ENCODE assay signal across 12 cellular contexts in the genomic region with DNA sequence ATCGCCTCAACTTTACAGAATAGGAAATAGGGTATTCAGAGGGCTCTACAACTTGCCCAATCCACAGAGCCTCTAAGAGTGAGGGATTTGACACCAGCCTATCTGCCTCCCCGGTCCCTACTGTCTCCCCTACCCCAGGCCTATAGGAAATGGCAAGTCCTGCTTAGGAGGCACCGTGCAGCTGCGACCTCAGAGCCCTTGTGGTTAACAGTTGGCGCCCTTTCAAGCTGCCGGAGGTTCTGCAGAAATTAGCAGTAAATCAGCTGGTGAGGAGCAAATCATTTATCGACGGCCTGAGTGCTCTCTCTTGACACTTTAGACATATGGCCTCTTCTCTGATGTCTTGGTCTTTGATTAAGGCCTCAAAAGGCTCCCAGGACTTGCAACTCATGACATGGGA.
DNase-seq lines count a peak whose midpoint lies in the region; ATAC-seq and TF ChIP-seq lines count a peak whose summit lies in the region.
"Had no signal": no experiment of that assay in that cellular context is flagged by ENCODE, and none has a peak within 500 bp of the region (broad histone marks: within the 10 kb centered on the region; RNA-seq: fewer than 3 reads in every experiment).

No MANE protein-coding gene starts in this region.

- H3K9me3 ChIP-seq in naive thymus-derived CD4-positive, alpha-beta T cell (ENCODE audit: control insufficient read depth in 2 of 3, low read length in 3 of 3): no peaks in the 10 kb centered on the region
- H3K9me3 ChIP-seq in body of pancreas: no peaks in the 10 kb centered on the region
- H3K9me3 ChIP-seq: HAP-1 had no signal

- no peaks in the 10 kb centered on the region for H3K27me3 ChIP-seq in naive thymus-derived CD4-positive, alpha-beta T cell (ENCODE audit: control insufficient read depth in 2 of 2, insufficient read depth in 2 of 2, low read length in 2 of 2)
- no peaks in the 10 kb centered on the region for H3K27me3 ChIP-seq in body of pancreas

- H3K27ac ChIP-seq in naive thymus-derived CD4-positive, alpha-beta T cell (ENCODE audit: low read depth, low read length): no peak overlapping the region
- no peak overlapping the region for H3K27ac ChIP-seq in body of pancreas
- H3K27ac ChIP-seq: epithelial cell of prostate had no signal

- ATAC-seq in naive thymus-derived CD4-positive, alpha-beta T cell: peak; percentile 56
- ATAC-seq in body of pancreas: no peak

- no peak overlapping the region for H3K4me3 Mint-ChIP-seq in activated CD4-positive, alpha-beta memory T cell treated with anti-CD3 and anti-CD28 coated beads, Interleukin-2, amount 10 ng/mL, durations not matched to agents 7 days and 5 days
- peak overlapping the region in 8 of 10 donors; percentile 21 to 61 (median 43) for H3K4me3 Mint-ChIP-seq in naive thymus-derived CD4-positive, alpha-beta T cell

- no peak overlapping the region for H3K4me3 ChIP-seq in naive thymus-derived CD4-positive, alpha-beta T cell (ENCODE audit: low read length)
- no peak overlapping the region for H3K4me3 ChIP-seq in body of pancreas
- H3K4me3 ChIP-seq: HAP-1 had no signal

- WGBS in body of pancreas, 2 donors: 46 to 60% methylated on average over 8 of the region's 8 CpGs

- no peak for TF ChIP-seq CTCF in body of pancreas (IDR thresholded peaks at IDR 0.05)

- intact Hi-C loops in naive thymus-derived CD4-positive, alpha-beta T cell (cut with micrococcal nuclease): loop anchor here (10.0 kb wide), 2 partner anchors 507 to 1137 kb away; no protein-coding TSS in a partner anchor
- intact Hi-C loops in body of pancreas (cut with DNase I): no loop called here

- H3K27ac Mint-ChIP-seq in activated CD4-positive, alpha-beta memory T cell treated with anti-CD3 and anti-CD28 coated beads, Interleukin-2, amount 10 ng/mL, durations not matched to agents 7 days and 5 days: no peak overlapping the region
- H3K27ac Mint-ChIP-seq in naive thymus-derived CD4-positive, alpha-beta T cell: peak overlapping the region in 3 of 9 donors; percentile 27 to 45 (median 29)

- DNase-seq in COLO668 (lab: John Stamatoyannopoulos, UW; ENCODE audit: unreplicated experiment) (peak; percentile 14), KG1 (lab: John Stamatoyannopoulos, UW) (peak; percentile 61), foreskin melanocyte (no peak), body of pancreas (no peak)
- peak; percentile 21 for DNase-seq in activated CD4-positive, alpha-beta memory T cell treated with anti-CD3 and anti-CD28 coated beads, Interleukin-2, amount 10 ng/mL, durations not matched to agents 7 days and 5 days
- DNase-seq in naive thymus-derived CD4-positive, alpha-beta T cell: peak in 6 of 9 donors; percentile 8 to 41 (median 19)
- no peak for DNase-seq in stimulated activated naive CD4-positive, alpha-beta T cell treated with Interleukin-2 at 50 U/mL for 16 hours (lab: John Stamatoyannopoulos, UW)
- DNase-seq: hippocampal formation, naive B cell, substantia nigra had no signal

- POLR2A ChIA-PET in activated CD4-positive, alpha-beta memory T cell treated with anti-CD3 and anti-CD28 coated beads, Interleukin-2, amount 10 ng/mL, durations not matched to agents 7 days and 5 days (lab: Charles Lee): no interaction called here
- POLR2A ChIA-PET in naive thymus-derived CD4-positive, alpha-beta T cell (lab: Charles Lee): interaction anchor here (0.7 to 1.8 kb wide), 2 partner anchors 11 to 426 kb away, joined by 3 to 4 read pairs; no protein-coding TSS in a partner anchor

- H3K9me3 Mint-ChIP-seq in activated CD4-positive, alpha-beta memory T cell treated with anti-CD3 and anti-CD28 coated beads, Interleukin-2, amount 10 ng/mL, durations not matched to agents 7 days and 5 days: no peaks in the 10 kb centered on the region
- H3K9me3 Mint-ChIP-seq in naive thymus-derived CD4-positive, alpha-beta T cell: no peaks in the 10 kb centered on the region

- TF ChIP-seq POLR2A in body of pancreas (IDR thresholded peaks at IDR 0.05): no peak

- no peaks in the 10 kb centered on the region for H3K36me3 ChIP-seq in naive thymus-derived CD4-positive, alpha-beta T cell (ENCODE audit: control insufficient read depth in 2 of 3, insufficient read depth in 3 of 3, low read length in 3 of 3)
- H3K36me3 ChIP-seq in body of pancreas (replicated peaks in 1 of 2; ENCODE audit: insufficient read depth in 1 of 2, low read depth in 2 of 2): no peaks in the 10 kb centered on the region
- H3K36me3 ChIP-seq: HAP-1 had no signal

- peaks cover 22 to 24% of the 10 kb centered on the region in 2 donors for H3K4me1 ChIP-seq in naive thymus-derived CD4-positive, alpha-beta T cell (ENCODE audit: control insufficient read depth in 2 of 2, insufficient read depth in 2 of 2, low read length in 2 of 2)
- H3K4me1 ChIP-seq in body of pancreas: no peaks in the 10 kb centered on the region
- H3K4me1 ChIP-seq: HAP-1 had no signal

- H3K4me1 Mint-ChIP-seq in activated CD4-positive, alpha-beta memory T cell treated with anti-CD3 and anti-CD28 coated beads, Interleukin-2, amount 10 ng/mL, durations not matched to agents 7 days and 5 days: peaks cover 13% of the 10 kb centered on the region
- H3K4me1 Mint-ChIP-seq in naive thymus-derived CD4-positive, alpha-beta T cell: peaks cover 20 to 52% (median 39%) of the 10 kb centered on the region in 7 donors

- CTCF ChIA-PET in activated CD4-positive, alpha-beta memory T cell treated with anti-CD3 and anti-CD28 coated beads, Interleukin-2, amount 10 ng/mL, durations not matched to agents 7 days and 5 days (lab: Charles Lee): interaction anchor here (1.6 kb wide), 1 partner anchor 11 kb away, joined by 3 read pairs; no protein-coding TSS in a partner anchor
- CTCF ChIA-PET in naive thymus-derived CD4-positive, alpha-beta T cell (lab: Charles Lee): interaction anchor here (0.8 to 1.2 kb wide), 2 partner anchors 10 to 837 kb away, joined by 3 to 4 read pairs; no protein-coding TSS in a partner anchor

- no peaks in the 10 kb centered on the region for H3K36me3 Mint-ChIP-seq in activated CD4-positive, alpha-beta memory T cell treated with anti-CD3 and anti-CD28 coated beads, Interleukin-2, amount 10 ng/mL, durations not matched to agents 7 days and 5 days (ENCODE audit: low read depth)
- H3K36me3 Mint-ChIP-seq in naive thymus-derived CD4-positive, alpha-beta T cell: no peaks in the 10 kb centered on the region
- H3K36me3 Mint-ChIP-seq: naive B cell had no signal

- H3K27me3 Mint-ChIP-seq in activated CD4-positive, alpha-beta memory T cell treated with anti-CD3 and anti-CD28 coated beads, Interleukin-2, amount 10 ng/mL, durations not matched to agents 7 days and 5 days: no peaks in the 10 kb centered on the region
- H3K27me3 Mint-ChIP-seq in naive thymus-derived CD4-positive, alpha-beta T cell: peaks cover 0 to 4% (median 0%) of the 10 kb centered on the region in 5 donors
- H3K27me3 Mint-ChIP-seq: naive B cell had no signal

Comparison
In these comparisons a context has a peak if more than half of its experiments do, and no peak if none do; other contexts are left out.
1. DNase-seq: peak in COLO668 (single experiment), KG1 (single experiment), activated CD4-positive, alpha-beta memory T cell treated with anti-CD3 and anti-CD28 coated beads, Interleukin-2, amount 10 ng/mL, durations not matched to agents 7 days and 5 days (single experiment) and naive thymus-derived CD4-positive, alpha-beta T cell (6 of 9); none in foreskin melanocyte (single experiment), body of pancreas (0 of 4) and stimulated activated naive CD4-positive, alpha-beta T cell treated with Interleukin-2 at 50 U/mL for 16 hours (single experiment).